18 cellular contexts compared by ENCODE assay signal in the genomic region with DNA sequence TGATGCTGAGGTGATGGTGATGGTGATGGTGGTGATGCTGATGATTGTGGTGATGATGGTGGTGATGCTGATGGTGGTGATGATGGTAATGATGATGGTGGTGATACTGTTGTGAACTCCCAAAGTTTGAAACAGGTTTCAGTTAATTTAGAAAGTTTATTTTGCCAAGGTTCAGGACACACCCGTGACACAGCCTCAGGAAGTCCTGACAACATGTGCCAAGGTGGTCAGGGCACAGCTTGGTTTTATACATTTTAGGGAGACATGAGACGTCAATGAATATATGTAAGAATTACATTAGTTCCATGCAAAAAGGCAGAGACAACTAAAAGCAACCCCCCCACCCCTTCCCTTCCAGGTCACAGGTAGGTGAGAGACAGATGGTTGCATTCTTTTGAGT.
DNase-seq lines count a peak whose midpoint lies in the region; ATAC-seq, FAIRE-seq and TF ChIP-seq lines count a peak whose summit lies in the region.
"Had no signal": no experiment of that assay in that cellular context is flagged by ENCODE, and none has a peak within 500 bp of the region (broad histone marks: within the 10 kb centered on the region; RNA-seq: fewer than 3 reads in every experiment).

No MANE protein-coding gene starts in this region.

- no peak for TF ChIP-seq RAD21 in H1 (IDR thresholded peaks at IDR 0.05 in 1 of 2, conservative IDR thresholded peaks at IDR 0.05 in 1 of 2; ENCODE audit: low read depth in 2 of 2, low read length in 2 of 2)

- peaks cover 9% of the 10 kb centered on the region; the same call in 1 of the 2 replicates for H3K23me2 ChIP-seq in H1 (ENCODE audit: low read depth, low read length)

- H3K36me3 Mint-ChIP-seq in activated T-cell treated with anti-CD3 and anti-CD28 coated beads, Interleukin-2, amount 50 U/mL, for 72 hours (ENCODE audit: insufficient read depth in 2 of 2), result peaks cover 3 to 5% of the 10 kb centered on the region in 2 donors
- H3K36me3 Mint-ChIP-seq in activated naive CD8-positive, alpha-beta T cell treated with anti-CD3 and anti-CD28 coated beads for 36 hours, result no peaks in the 10 kb centered on the region
- H3K36me3 Mint-ChIP-seq in CD4-positive, alpha-beta T cell (ENCODE audit: low read depth), result no peaks in the 10 kb centered on the region
- H3K36me3 Mint-ChIP-seq: CD14-positive monocyte; CD8-positive, alpha-beta memory T cell had no signal

- no peak overlapping the region for H3K4me3 Mint-ChIP-seq in activated T-cell treated with anti-CD3 and anti-CD28 coated beads, Interleukin-2, amount 50 U/mL, for 72 hours
- H3K4me3 Mint-ChIP-seq in activated naive CD8-positive, alpha-beta T cell treated with anti-CD3 and anti-CD28 coated beads for 36 hours, result no peak overlapping the region
- H3K4me3 Mint-ChIP-seq in CD4-positive, alpha-beta T cell, result no peak overlapping the region
- H3K4me3 Mint-ChIP-seq: CD14-positive monocyte; CD8-positive, alpha-beta memory T cell; GM23338; HFFc6 had no signal

- H3K27me3 Mint-ChIP-seq in activated T-cell treated with anti-CD3 and anti-CD28 coated beads, Interleukin-2, amount 50 U/mL, for 72 hours (ENCODE audit: low read depth), result no peaks in the 10 kb centered on the region
- peaks cover 18% of the 10 kb centered on the region for H3K27me3 Mint-ChIP-seq in activated naive CD8-positive, alpha-beta T cell treated with anti-CD3 and anti-CD28 coated beads for 36 hours
- H3K27me3 Mint-ChIP-seq in CD4-positive, alpha-beta T cell, result peaks cover 9% of the 10 kb centered on the region

- no peak overlapping the region for H2AFZ ChIP-seq in H1 (ENCODE audit: low read length)
- H2AFZ ChIP-seq: GM23338 had no signal

- WGBS in H1 (ENCODE audit: extremely low coverage in 1 of 2, insufficient coverage in 1 of 2, insufficient read length in 1 of 2, insufficient replicate concordance in 2 of 2, low coverage in 1 of 2, low lambda C conversion rate in 2 of 2, missing lambda C conversion rate in 1 of 2), 2 experiments, result 38% methylated on average over 2 of the region's 2 CpGs; no CpG with 5 or more reads in 1 of the 2 experiments

- H4K91ac ChIP-seq in H1 (replicated peaks; ENCODE audit: insufficient read length, low read length), result peak overlapping the region; percentile 42

- TF ChIP-seq POLR2A in H1 (IDR thresholded peaks at IDR 0.05; ENCODE audit: control extremely low read depth in 1 of 2, low read depth in 2 of 2, low read length in 2 of 2), result no peak

- H3K18ac ChIP-seq in H1 (ENCODE audit: extremely low read depth, low read length), result no peak overlapping the region

- intact Hi-C loops in posterior vena cava (cut with DNase I), result no loop called here
- intact Hi-C loops in CD4-positive, alpha-beta T cell (cut with DNase I, micrococcal nuclease), result no loop called here

- no peak overlapping the region for H3K14ac ChIP-seq in H1 (ENCODE audit: insufficient read length)

- no peaks in the 10 kb centered on the region; a peak in 1 of 4 replicates for H3K9me3 ChIP-seq in H1 (ENCODE audit: insufficient read depth in 2 of 2, low read depth in 1 of 2, low read length in 1 of 2)
- no peaks in the 10 kb centered on the region for H3K9me3 ChIP-seq in CD4-positive, alpha-beta T cell (ENCODE audit: control insufficient read depth, low read length)
- H3K9me3 ChIP-seq: A549, Caco-2, HAP-1 had no signal

- CTCF ChIA-PET in H1 (lab: Charles Lee; ENCODE audit: partially characterized antibody), result no interaction called here
- CTCF ChIA-PET in CD4-positive, alpha-beta T cell (lab: Charles Lee), result no interaction called here

- H3K4ac ChIP-seq in H1 (replicated peaks; ENCODE audit: insufficient read length, low read depth, low read length), result no peak overlapping the region

- no peak for DNase-seq in activated T-cell treated with anti-CD3 and anti-CD28 coated beads, Interleukin-2, amount 50 U/mL, for 72 hours
- DNase-seq in activated T-cell treated with anti-CD3 and anti-CD28 coated beads, Interleukin-2, amount 50 U/mL, for 48 hours, result no peak
- no peak for DNase-seq in activated naive CD8-positive, alpha-beta T cell treated with anti-CD3 and anti-CD28 coated beads for 36 hours
- no peak for DNase-seq in H1 (ENCODE audit: low read depth in 1 of 2, low spot score in 2 of 2)
- DNase-seq in posterior vena cava (ENCODE audit: low spot score), result peak; percentile 12
- DNase-seq in NCI-H510A (lab: John Stamatoyannopoulos, UW), result no peak
- no peak for DNase-seq in CD4-positive, alpha-beta T cell
- DNase-seq: Caco-2; CD8-positive, alpha-beta memory T cell; DND-41; GDM1; HFFc6 had no signal

- H3K27me3 ChIP-seq in H1 (replicated peaks in 1 of 4; ENCODE audit: control insufficient read depth in 3 of 4, extremely low read depth in 1 of 4, insufficient read depth in 3 of 4, low read length in 3 of 4), result no peaks in the 10 kb centered on the region; a peak in 1 of 7 replicates
- H3K27me3 ChIP-seq in CD4-positive, alpha-beta T cell (ENCODE audit: control insufficient read depth, insufficient read depth, low read length), result no peaks in the 10 kb centered on the region

- H3K4me1 ChIP-seq in H1 (replicated peaks in 1 of 4; ENCODE audit: control insufficient read depth in 3 of 4, insufficient read depth in 4 of 4, low read length in 3 of 4), result peaks cover 0 to 13% (median 2%) of the 10 kb centered on the region in 4 experiments; a peak in 3 of 7 replicates
- H3K4me1 ChIP-seq: Caco-2, HAP-1 had no signal

- H3K4me3 ChIP-seq in H1 (ENCODE audit: extremely low read depth in 1 of 4, insufficient read depth in 2 of 4, low read depth in 3 of 4, low read length in 4 of 4), result no peak overlapping the region
- H3K4me3 ChIP-seq: A549, GM23338, HAP-1 had no signal

- H4K5ac ChIP-seq in H1 (ENCODE audit: insufficient read length, low read depth, low read length), result no peak overlapping the region

- H3K4me1 Mint-ChIP-seq in activated T-cell treated with anti-CD3 and anti-CD28 coated beads, Interleukin-2, amount 50 U/mL, for 72 hours (ENCODE audit: low read depth), result no peaks in the 10 kb centered on the region
- H3K4me1 Mint-ChIP-seq in activated naive CD8-positive, alpha-beta T cell treated with anti-CD3 and anti-CD28 coated beads for 36 hours, result peaks cover 2% of the 10 kb centered on the region
- peaks cover 4% of the 10 kb centered on the region for H3K4me1 Mint-ChIP-seq in CD4-positive, alpha-beta T cell (ENCODE audit: low read depth)

- no peak overlapping the region for H3K27ac ChIP-seq in H1 (ENCODE audit: low read depth, low read length)
- H3K27ac ChIP-seq in CD4-positive, alpha-beta T cell (ENCODE audit: low read depth, low read length), result no peak overlapping the region
- H3K27ac ChIP-seq: A549, HL-60 had no signal

- no peak overlapping the region for H4K8ac ChIP-seq in H1 (ENCODE audit: extremely low read depth, insufficient read depth, low read length)

- H2AK5ac ChIP-seq in H1 (ENCODE audit: low read depth, low read length), result peak overlapping the region; percentile 97; the same call in 1 of the 2 replicates

- POLR2A ChIA-PET in H1 (lab: Charles Lee; ENCODE audit: partially characterized antibody), result no interaction called here
- POLR2A ChIA-PET in CD4-positive, alpha-beta T cell (lab: Charles Lee), result no interaction called here

- H2BK12ac ChIP-seq in H1 (ENCODE audit: low read depth, low read length), result peak overlapping the region; percentile 23; the same call in 1 of the 2 replicates

- H3K79me1 ChIP-seq in H1 (ENCODE audit: low read depth, low read length), result no peaks in the 10 kb centered on the region

- H3K23ac ChIP-seq in H1 (ENCODE audit: insufficient read length), result no peak overlapping the region

- no peak for TF ChIP-seq EP300 in H1 (IDR thresholded peaks at IDR 0.05; ENCODE audit: borderline replicate concordance in 1 of 2, low read depth in 2 of 2, low read length in 2 of 2)

- peak overlapping the region; percentile 4 for H3K56ac ChIP-seq in H1 (replicated peaks; ENCODE audit: insufficient read length, low read depth, low read length)

- peak overlapping the region; percentile 94 for H3K27ac Mint-ChIP-seq in activated T-cell treated with anti-CD3 and anti-CD28 coated beads, Interleukin-2, amount 50 U/mL, for 72 hours
- peak overlapping the region; percentile 43 for H3K27ac Mint-ChIP-seq in activated naive CD8-positive, alpha-beta T cell treated with anti-CD3 and anti-CD28 coated beads for 36 hours
- H3K27ac Mint-ChIP-seq in CD4-positive, alpha-beta T cell, result no peak overlapping the region
- H3K27ac Mint-ChIP-seq: CD14-positive monocyte, GM23338, HFFc6 had no signal

- H3K9me3 Mint-ChIP-seq in activated T-cell treated with anti-CD3 and anti-CD28 coated beads, Interleukin-2, amount 50 U/mL, for 72 hours, result peaks cover 4 to 5% of the 10 kb centered on the region in 2 donors
- peaks cover 6% of the 10 kb centered on the region for H3K9me3 Mint-ChIP-seq in activated naive CD8-positive, alpha-beta T cell treated with anti-CD3 and anti-CD28 coated beads for 36 hours
- peaks cover 7% of the 10 kb centered on the region for H3K9me3 Mint-ChIP-seq in CD4-positive, alpha-beta T cell
- H3K9me3 Mint-ChIP-seq: GM23338, HFFc6 had no signal

- FAIRE-seq in H1 (lab: Jason Lieb, UNC), result no peak
- FAIRE-seq: A549, GM12892 had no signal

- H2BK120ac ChIP-seq in H1 (replicated peaks; ENCODE audit: low read depth, low read length), result no peak overlapping the region

- no peaks in the 10 kb centered on the region for H3K79me2 ChIP-seq in H1 (ENCODE audit: control insufficient read depth in 1 of 2, insufficient read depth in 2 of 2, low read length in 2 of 2)

- no peak overlapping the region for H2BK20ac ChIP-seq in H1 (ENCODE audit: low read length)

- H2BK15ac ChIP-seq in H1 (ENCODE audit: low read length), result no peak overlapping the region

- ATAC-seq in activated T-cell treated with anti-CD3 and anti-CD28 coated beads, Interleukin-2, amount 50 U/mL, for 72 hours (replicated peaks in 1 of 2), result no peak
- ATAC-seq in CD4-positive, alpha-beta T cell (ENCODE audit: poor library complexity), result no peak
- ATAC-seq: A549, GM23338 had no signal

- no peak overlapping the region for H2BK5ac ChIP-seq in H1 (ENCODE audit: low read depth, low read length)

- H3K36me3 ChIP-seq in H1 (ENCODE audit: control insufficient read depth in 2 of 4, insufficient read depth in 4 of 4, low read length in 3 of 4), result no peaks in the 10 kb centered on the region
- H3K36me3 ChIP-seq: HAP-1 had no signal

- no peak for TF ChIP-seq CTCF in H1 (IDR thresholded peaks at IDR 0.05; ENCODE audit: control extremely low read depth in 1 of 3, insufficient read depth in 1 of 3, low read depth in 1 of 3, low read length in 3 of 3)
- no peak for TF ChIP-seq CTCF in CD4-positive, alpha-beta T cell (IDR thresholded peaks at IDR 0.05)

- H3K9ac ChIP-seq in H1 (replicated peaks in 1 of 4; ENCODE audit: extremely low read depth in 1 of 4, low read depth in 3 of 4, low read length in 3 of 4), result no peak overlapping the region

- no peak overlapping the region for H3K4me2 ChIP-seq in H1 (ENCODE audit: insufficient read depth in 1 of 2, low read depth in 2 of 2, low read length in 2 of 2)
- H3K4me2 ChIP-seq: A549, GM23338 had no signal

- H4K20me1 ChIP-seq in H1 (replicated peaks in 1 of 2; ENCODE audit: control insufficient read depth in 1 of 2, insufficient read depth in 2 of 2, low read length in 2 of 2), result peaks cover 0 to 7% of the 10 kb centered on the region in 2 experiments

TF ChIP-seq in H1, 55 proteins besides CTCF, POLR2A, EP300 and RAD21 (continues in another document):
- no peak for TF ChIP-seq RFX5 (IDR thresholded peaks at IDR 0.05; ENCODE audit: borderline replicate concordance, low read depth, low read length)
